ENCODE assay signal across 9 cellular contexts in the genomic region with DNA sequence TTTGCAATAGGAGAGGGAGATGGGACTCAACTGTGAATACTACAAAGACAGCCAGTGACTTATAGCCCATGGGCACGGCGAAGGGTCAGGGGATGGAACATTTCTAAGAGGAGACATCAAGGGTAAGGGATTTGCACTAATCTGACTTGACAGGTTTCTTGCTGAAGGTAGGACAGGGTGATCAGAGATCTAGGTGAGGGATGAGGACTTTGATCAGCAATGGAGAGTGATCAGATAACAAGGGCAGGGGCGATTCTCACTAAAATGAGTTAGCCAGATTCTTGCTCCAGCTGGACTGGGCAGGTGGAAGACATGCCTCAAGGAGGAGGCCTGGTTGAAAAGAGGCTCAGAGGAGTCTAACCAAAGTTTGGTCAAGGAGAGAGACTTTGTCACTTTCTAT.
"Had no signal": no experiment of that assay in that cellular context is flagged by ENCODE, and none has a peak within 500 bp of the region (broad histone marks: within the 10 kb centered on the region; RNA-seq: fewer than 3 reads in every experiment).

No MANE protein-coding gene starts in this region.

- H3K4me3 Mint-ChIP-seq: GM23338, H9 had no signal

- DNase-seq: H9, HCEC 1CT, IMR-90, KG1 had no signal

- FAIRE-seq: H1, H54, HTR-8/SVneo, K562 had no signal

- H3K9me3 Mint-ChIP-seq: GM23338 had no signal

- H3K4me1 Mint-ChIP-seq: H9 had no signal

- H3K27ac Mint-ChIP-seq: GM23338, H9 had no signal

- H3K4me3 ChIP-seq: GM23338, K562 had no signal
